8 cellular contexts compared by ENCODE assay signal in the genomic region with DNA sequence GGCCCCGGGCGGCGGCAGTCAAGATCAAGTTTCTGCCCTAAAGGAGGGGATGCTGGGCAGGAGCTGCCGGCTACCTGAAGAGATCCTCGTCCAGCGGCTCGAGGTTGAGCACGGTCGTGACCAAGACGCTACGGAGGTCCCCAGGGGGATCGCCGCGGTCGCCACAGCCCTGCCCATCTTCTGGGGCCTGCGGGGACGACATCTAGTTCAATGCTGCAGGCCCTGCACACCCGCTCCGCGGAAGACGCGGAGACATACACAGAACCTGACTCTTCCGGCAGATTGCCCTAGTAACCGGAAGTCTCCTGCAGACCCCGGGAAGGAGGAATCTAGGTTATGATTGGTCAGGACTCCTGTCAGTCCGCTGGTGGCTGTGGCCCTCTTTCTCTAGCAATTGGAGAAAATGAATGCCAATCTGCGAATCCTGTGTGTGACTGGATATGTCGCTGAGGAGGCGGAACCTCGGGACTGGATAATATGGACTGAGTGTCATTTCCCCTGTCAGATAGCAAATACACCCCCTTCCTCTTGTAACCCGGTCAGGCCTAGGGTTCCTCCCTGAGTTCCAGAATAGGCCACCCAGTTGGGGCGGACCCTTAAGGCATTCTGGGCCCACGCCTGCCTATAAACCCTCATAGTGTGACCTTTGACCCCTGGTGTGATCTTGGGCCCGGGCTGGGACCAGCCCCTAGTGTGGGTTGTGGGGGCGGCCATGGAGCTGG. TPM values are rescaled to one million over a fixed set of nuclear protein-coding genes. Genes with fewer than 3 reads are reported as not detected.
DNase-seq lines count a peak whose midpoint lies in the region; ATAC-seq and TF ChIP-seq lines count a peak whose summit lies in the region.

A gene (minus strand): TSS at position 279 of the 722 bp plus-strand sequence. CDS start 77 bp downstream, at position 202.
A gene (plus strand): TSS at position 501 of the 722 bp plus-strand sequence. CDS start 212 bp downstream, at position 713.

- H3K36me3 ChIP-seq in IMR-90 (ENCODE audit: control insufficient read depth, insufficient read depth, low read length), result peaks cover 7% of the 10 kb centered on the region; the same call in 1 of the 2 replicates
- H3K36me3 ChIP-seq in OCI-LY7 (ENCODE audit: insufficient read depth, low read length), result no peaks in the 10 kb centered on the region
- H3K36me3 ChIP-seq in esophagus (ENCODE audit: control insufficient read depth in 2 of 2, insufficient read depth in 2 of 2, low read length in 1 of 2), result peaks cover 0 to 5% of the 10 kb centered on the region in 2 donors
- H3K36me3 ChIP-seq in mucosa of rectum (ENCODE audit: control insufficient read depth in 2 of 2, insufficient read depth in 2 of 2, low read length in 2 of 2), result peaks cover 2 to 11% of the 10 kb centered on the region in 2 donors

- BruUV-seq in IMR-90 (replicated peaks; lab: Mats Ljungman, UMichigan) (no TSS peak), OCI-LY7 (replicated peaks; lab: Mats Ljungman, UMichigan) (no TSS peak)

- H2BK120ac ChIP-seq in IMR-90 (ENCODE audit: low read depth, low read length), result peak within 1 kb of the TSS; percentile 30; the same call in 1 of the 2 replicates

- no peaks in the 10 kb centered on the region for H3K9me3 ChIP-seq in IMR-90 (ENCODE audit: control insufficient read depth, insufficient read depth, low read length)
- no peaks in the 10 kb centered on the region for H3K9me3 ChIP-seq in OCI-LY7 (ENCODE audit: low read length)
- H3K9me3 ChIP-seq in esophagus (ENCODE audit: control insufficient read depth in 2 of 2, insufficient read depth in 1 of 2, low read depth in 1 of 2, low read length in 1 of 2), result no peaks in the 10 kb centered on the region
- no peaks in the 10 kb centered on the region for H3K9me3 ChIP-seq in mucosa of rectum (ENCODE audit: control insufficient read depth in 2 of 2, low read length in 2 of 2)

- peaks cover 25 to 63% of the 10 kb centered on the region in 2 experiments for H3K79me1 ChIP-seq in IMR-90 (ENCODE audit: low read depth in 1 of 2, low read length in 2 of 2)

- POLR2A ChIA-PET in IMR-90 (lab: Charles Lee; ENCODE audit: unreplicated experiment) (interaction anchor here (0.9 kb wide), 1 partner anchor 23 kb away, joined by 3 read pairs; no protein-coding TSS in a partner anchor), OCI-LY7 (lab: Charles Lee) (interaction anchor here (0.6 to 1.8 kb wide), 9 partner anchors 13 to 48 kb away, joined by 3 to 8 read pairs (median 3); a partner anchor contains a TSS)

- H2BK15ac ChIP-seq in IMR-90 (ENCODE audit: low read depth, low read length), result no peak within 1 kb of the TSS

- H3K4me2 ChIP-seq in IMR-90 (ENCODE audit: low read depth, low read length) (peak within 1 kb of the TSS; percentile 95), OCI-LY7 (ENCODE audit: low read length) (peak within 1 kb of the TSS; percentile 96)

- no peaks in the 10 kb centered on the region for H3K27me3 ChIP-seq in IMR-90 (ENCODE audit: control insufficient read depth, insufficient read depth, low read length)
- no peaks in the 10 kb centered on the region for H3K27me3 ChIP-seq in esophagus (ENCODE audit: control insufficient read depth in 1 of 2, insufficient read depth in 2 of 2, low read length in 2 of 2)
- H3K27me3 ChIP-seq in mucosa of rectum (ENCODE audit: control insufficient read depth in 2 of 2, insufficient read depth in 2 of 2, low read length in 2 of 2), result no peaks in the 10 kb centered on the region

- peak within 1 kb of the TSS; percentile 92 for H2AK9ac ChIP-seq in IMR-90 (replicated peaks; ENCODE audit: low read depth, low read length, poor library complexity)

- H4K91ac ChIP-seq in IMR-90 (ENCODE audit: insufficient read depth, low read depth, low read length), result peak within 1 kb of the TSS; percentile 78

- TF ChIP-seq POLR2A in IMR-90 (IDR thresholded peaks at IDR 0.05; ENCODE audit: low read depth, low read length), result 0 out of 2 replicates have a peak, but pooled peaks have one; percentile 18

- peak; percentile 99 for DNase-seq in DMS153 (lab: John Stamatoyannopoulos, UW)
- peak; percentile 100 for DNase-seq in IMR-90
- DNase-seq in OCI-LY7 (ENCODE audit: low spot score), result peak; percentile 100
- DNase-seq in activated T-cell treated with anti-CD3 and anti-CD28 coated beads for 4 hours, result peak; percentile 90
- peak; percentile 81 for DNase-seq in stimulated activated CD8-positive, alpha-beta memory T cell treated with anti-CD3 and anti-CD28 coated beads, Interleukin-4, amount 100 ng/mL, for 4 hours (ENCODE audit: low read depth in 2 of 2, low spot score in 1 of 2)

- H3K4me1 ChIP-seq in IMR-90 (ENCODE audit: control insufficient read depth, insufficient read depth, low read length) (peaks cover 8% of the 10 kb centered on the region; the same call in 1 of the 2 replicates), OCI-LY7 (ENCODE audit: insufficient read depth, low read length, poor library complexity, severe bottlenecking) (peaks cover 20% of the 10 kb centered on the region), esophagus (ENCODE audit: control insufficient read depth in 2 of 2, insufficient read depth in 2 of 2, low read length in 1 of 2) (peaks cover 5 to 13% of the 10 kb centered on the region in 2 donors), mucosa of rectum (ENCODE audit: control insufficient read depth in 2 of 2, insufficient read depth in 2 of 2, low read length in 2 of 2) (peaks cover 23 to 29% of the 10 kb centered on the region in 2 donors)

- H3K9me1 ChIP-seq in IMR-90 (ENCODE audit: insufficient read depth, low read length), result peaks cover 8% of the 10 kb centered on the region

- ATAC-seq in GM21529 (IDR thresholded peaks at IDR 0.05; ENCODE audit: unreplicated experiment) (peak; percentile 96), IMR-90 (ENCODE audit: low read depth) (peak; percentile 99)

- TF ChIP-seq RAD21 in IMR-90 (IDR thresholded peaks at IDR 0.05; ENCODE audit: low read length), result no peak

- peak within 1 kb of the TSS; percentile 97 for H2AFZ ChIP-seq in IMR-90 (replicated peaks; ENCODE audit: low read length, poor library complexity)
- peak within 1 kb of the TSS; percentile 92 for H2AFZ ChIP-seq in OCI-LY7 (ENCODE audit: low read length)

- dilution Hi-C loops in IMR-90 (cut with HindIII; ENCODE audit: low sequenced_read_pairs, unreplicated experiment), result no loop called here

- in situ Hi-C loops in IMR-90 (cut with MboI; ENCODE audit: low sequenced_read_pairs), result no loop called here

- peak within 1 kb of the TSS; percentile 74 for H2AK5ac ChIP-seq in IMR-90 (ENCODE audit: low read depth, low read length)

- peaks cover 25% of the 10 kb centered on the region; the same call in 1 of the 2 replicates for H3K79me2 ChIP-seq in OCI-LY7 (ENCODE audit: insufficient read depth, low read depth, low read length)

- H3K4me3 ChIP-seq in IMR-90 (ENCODE audit: insufficient read depth, low read depth, low read length), result peak within 1 kb of the TSS; percentile 77
- H3K4me3 ChIP-seq in OCI-LY7 (ENCODE audit: low read depth, low read length, poor library complexity, severe bottlenecking), result peak within 1 kb of the TSS; percentile 91
- peak within 1 kb of the TSS; percentile 73 to 93 for H3K4me3 ChIP-seq in esophagus (ENCODE audit: low read depth in 1 of 2, low read length in 2 of 2)
- peak within 1 kb of the TSS; percentile 95 to 96 for H3K4me3 ChIP-seq in mucosa of rectum (ENCODE audit: low read length in 2 of 2)

- H3K4ac ChIP-seq in IMR-90 (ENCODE audit: low read depth, low read length), result peak within 1 kb of the TSS; percentile 94

- H3K14ac ChIP-seq in IMR-90 (replicated peaks; ENCODE audit: low read depth, low read length), result peak within 1 kb of the TSS; percentile 90

- peak within 1 kb of the TSS; percentile 91 for H4K5ac ChIP-seq in IMR-90 (ENCODE audit: low read depth, low read length)

- intact Hi-C loops in IMR-90 (cut with micrococcal nuclease), result loop anchor here (2.0 kb wide), 1 partner anchor 78 kb away; a partner anchor contains a TSS
- intact Hi-C loops in OCI-LY7 (cut with micrococcal nuclease; ENCODE audit: unreplicated experiment), result loop anchor here (1.0 to 2.0 kb wide), 2 partner anchors 45 to 78 kb away; a partner anchor contains a TSS

- H3K9ac ChIP-seq in IMR-90 (ENCODE audit: low read depth, low read length) (peak within 1 kb of the TSS; percentile 80), mucosa of rectum (ENCODE audit: low read depth in 1 of 2, low read length in 2 of 2) (peak within 1 kb of the TSS; percentile 84 to 91)

- peak within 1 kb of the TSS; percentile 25; the same call in 1 of the 2 replicates for H3K56ac ChIP-seq in IMR-90 (ENCODE audit: extremely low read depth, insufficient read depth, low read length)

- H3K23ac ChIP-seq in IMR-90 (ENCODE audit: low read depth, low read length), result peak within 1 kb of the TSS; percentile 81

- H3K9me2 ChIP-seq in OCI-LY7 (ENCODE audit: insufficient read depth, low read length), result no peaks in the 10 kb centered on the region

- CTCF ChIA-PET in IMR-90 (lab: Yijun Ruan, JAX) (no interaction called here), OCI-LY7 (lab: Charles Lee; ENCODE audit: unreplicated experiment) (interaction anchor here (0.7 kb wide), 1 partner anchor 130 kb away, joined by 3 read pairs; no protein-coding TSS in a partner anchor)

- H4K20me1 ChIP-seq in IMR-90 (ENCODE audit: insufficient read depth, low read length) (no peaks in the 10 kb centered on the region), OCI-LY7 (ENCODE audit: insufficient read depth, low read length) (no peaks in the 10 kb centered on the region)

- peak within 1 kb of the TSS; percentile 6; the same call in 1 of the 2 replicates for H3K18ac ChIP-seq in IMR-90 (ENCODE audit: low read depth, low read length)

- H2BK5ac ChIP-seq in IMR-90 (ENCODE audit: low read depth, low read length, poor library complexity, severe bottlenecking), result peak within 1 kb of the TSS; percentile 72

- 0% methylated on average over 15 of the region's 35 CpGs; no CpG with 5 or more reads in 1 of the 2 experiments for WGBS in IMR-90 (ENCODE audit: extremely low coverage in 2 of 2, insufficient read length in 1 of 2), 2 experiments
- 0 to 1% methylated on average over 35 of the region's 35 CpGs for WGBS in esophagus, 2 donors

- peak within 1 kb of the TSS; percentile 82 to 95 for H4K8ac ChIP-seq in IMR-90 (ENCODE audit: low read depth in 2 of 2, low read length in 2 of 2)

- no peak within 1 kb of the TSS for H2BK20ac ChIP-seq in IMR-90 (ENCODE audit: low read depth, low read length)

- TF ChIP-seq CTCF in IMR-90 (conservative IDR thresholded peaks at IDR 0.05; ENCODE audit: low read depth, low read length), result no peak
- TF ChIP-seq CTCF in OCI-LY7 (conservative IDR thresholded peaks at IDR 0.05; ENCODE audit: low read length), result no peak

- H3K27ac ChIP-seq in IMR-90 (ENCODE audit: insufficient read depth, low read length), result peak within 1 kb of the TSS; percentile 78
- H3K27ac ChIP-seq in OCI-LY7 (ENCODE audit: low read depth, low read length, poor library complexity, severe bottlenecking), result peak within 1 kb of the TSS; percentile 42
- peak within 1 kb of the TSS; percentile 39 to 91 for H3K27ac ChIP-seq in esophagus (ENCODE audit: low read depth in 2 of 2, low read length in 1 of 2)
- peak within 1 kb of the TSS; percentile 83 to 91 for H3K27ac ChIP-seq in mucosa of rectum (ENCODE audit: low read depth in 2 of 2, low read length in 2 of 2)

RNA-seq across cellular contexts. Expression of the first gene that starts in this region (rescaled TPM):
- total RNA-seq in IMR-90 (2012; rRNA removed), result 27.8 and 29.8 TPM in 2 replicates
- polyA plus RNA-seq in IMR-90 (2012; rRNA removed), result 47.5 and 54.3 TPM in 2 replicates
- 52.2 and 67.2 TPM in 2 replicates for polyA plus RNA-seq in IMR-90 (2012; cell fraction: cytosol; rRNA removed)
- polyA plus RNA-seq in IMR-90 (2012; cell fraction: nucleus; rRNA removed; ENCODE audit: low replicate concordance), result 51.7 and 74.1 TPM in 2 replicates
- 37.1 and 44.6 TPM in 2 replicates for total RNA-seq in OCI-LY7 (2014; rRNA removed; shearing (Covaris generic))
- total RNA-seq in OCI-LY7 (2022), result 28.0 and 28.2 TPM in 2 replicates
- 10 to 100 TPM; 24.8 to 26.6 TPM for polyA plus RNA-seq in esophagus

RNA-seq across cellular contexts. Expression of the second gene that starts in this region (rescaled TPM):
- total RNA-seq in IMR-90 (2012; rRNA removed) (8.1 and 8.6 TPM in 2 replicates), OCI-LY7 (2022) (6.0 and 6.8 TPM in 2 replicates)
- polyA plus RNA-seq in IMR-90 (2012; rRNA removed) (2.8 and 3.3 TPM in 2 replicates), esophagus (1 to 10 TPM; 1.1 to 1.5 TPM)
- polyA plus RNA-seq in IMR-90 (2012; cell fraction: cytosol; rRNA removed), result 1.6 and 2.3 TPM in 2 replicates
- 3.4 and 3.5 TPM in 2 replicates for polyA plus RNA-seq in IMR-90 (2012; cell fraction: nucleus; rRNA removed; ENCODE audit: low replicate concordance)
- 5.7 and 12.0 TPM in 2 replicates for total RNA-seq in OCI-LY7 (2014; rRNA removed; shearing (Covaris generic))

Comparison
In these comparisons a context has a peak if more than half of its experiments do, and no peak if none do; other contexts are left out.
1. Peak in every context shown above with its lines: DNase-seq, ATAC-seq, H3K4me3 ChIP-seq and H3K27ac ChIP-seq.